Comparison of ENCODE assay signal across 27 cellular contexts in the genomic region with DNA sequence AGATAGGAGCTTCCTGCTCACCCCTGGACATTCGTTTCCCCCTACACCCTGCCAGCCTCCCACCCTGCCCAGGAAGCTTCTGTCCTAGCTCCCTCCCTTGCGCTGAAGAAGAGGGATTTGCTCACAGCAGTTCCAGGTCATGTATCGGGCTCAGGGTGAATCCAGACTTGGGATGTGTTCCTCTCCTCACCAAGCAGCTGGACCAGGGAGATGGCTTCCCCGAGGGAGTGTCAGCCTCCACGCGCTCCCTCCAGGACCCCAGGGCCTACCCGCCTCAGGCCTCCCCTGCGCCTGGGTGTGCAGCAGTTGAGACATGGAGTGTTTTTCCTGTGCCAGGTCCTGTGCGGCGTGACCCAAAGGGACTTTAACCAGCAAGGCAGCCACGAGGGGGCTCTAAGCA.
DNase-seq lines count a peak whose midpoint lies in the region; ATAC-seq, FAIRE-seq and TF ChIP-seq lines count a peak whose summit lies in the region.
"Had no signal": no experiment of that assay in that cellular context is flagged by ENCODE, and none has a peak within 500 bp of the region (broad histone marks: within the 10 kb centered on the region; RNA-seq: fewer than 3 reads in every experiment).

No MANE protein-coding gene starts in this region.

- H3K27ac ChIP-seq in heart left ventricle, result no peak overlapping the region
- no peak overlapping the region for H3K27ac ChIP-seq in right cardiac atrium (ENCODE audit: low read length)
- H3K27ac ChIP-seq: A549; BLaER1 treated with 17β-estradiol and CSF1 and Interleukin-3, amounts not matched to agents 10 nM and 100 nM had no signal

- WGBS in heart left ventricle, 4 donors, result 81 to 94% (median 84%) methylated on average over 10 to 11 of the region's 11 CpGs
- WGBS in right cardiac atrium, result 84% methylated on average over 11 of the region's 11 CpGs

- intact Hi-C loops in cardiac septum (cut with DNase I) (no loop called here), heart left ventricle (cut with DNase I) (no loop called here), right cardiac atrium (cut with DNase I) (no loop called here)

- ATAC-seq in heart left ventricle (no peak), right cardiac atrium (no peak)
- ATAC-seq: A549 had no signal

- H3K4me3 ChIP-seq in heart left ventricle (no peak overlapping the region), right cardiac atrium (ENCODE audit: low read length) (no peak overlapping the region)
- H3K4me3 ChIP-seq: A549; BLaER1 treated with 17β-estradiol and CSF1 and Interleukin-3, amounts not matched to agents 10 nM and 100 nM; HAP-1 had no signal

- H3K36me3 ChIP-seq in heart left ventricle, result no peaks in the 10 kb centered on the region
- H3K36me3 ChIP-seq: BE2C; BLaER1 treated with 17β-estradiol and CSF1 and Interleukin-3, amounts not matched to agents 10 nM and 100 nM; HAP-1 had no signal

- peak; percentile 29 for DNase-seq in cardiac septum (ENCODE audit: low spot score)
- DNase-seq in heart left ventricle, result no peak
- peak; percentile 75 for DNase-seq in mesenteric fat pad (ENCODE audit: low spot score)
- no peak for DNase-seq in progenitor cell of endocrine pancreas (ENCODE audit: low spot score, unreplicated experiment)
- no peak for DNase-seq in cortex of kidney (lab: John Stamatoyannopoulos, UW)
- no peak for DNase-seq in right cardiac atrium
- no peak for DNase-seq in HTR-8/SVneo (ENCODE audit: insufficient read length, low spot score)
- DNase-seq: 8988T; ACHN; AML-193; BE2C; CD4-positive, alpha-beta T cell; CD8-positive, alpha-beta memory T cell; DMS 273 treated with DMSO at 0.1 percent for 48 hours; DMS79; EL; GF-D8; GOT3; HFFc6 had no signal

- peaks cover 0 to 19% (median 8%) of the 10 kb centered on the region in 12 donors for H3K9me3 ChIP-seq in heart left ventricle
- no peaks in the 10 kb centered on the region for H3K9me3 ChIP-seq in right cardiac atrium (ENCODE audit: control insufficient read depth, low read length)
- H3K9me3 ChIP-seq: BE2C, HAP-1 had no signal

- H3K9me3 Mint-ChIP-seq in progenitor cell of endocrine pancreas (ENCODE audit: low read depth), result peaks cover 4% of the 10 kb centered on the region

- TF ChIP-seq POLR2A in heart left ventricle (IDR thresholded peaks at IDR 0.05), result no peak

- H3K27me3 Mint-ChIP-seq in progenitor cell of endocrine pancreas, result no peaks in the 10 kb centered on the region
- H3K27me3 Mint-ChIP-seq: CD4-positive, alpha-beta T cell had no signal

- H3K27me3 ChIP-seq in heart left ventricle (no peaks in the 10 kb centered on the region), right cardiac atrium (ENCODE audit: control insufficient read depth, insufficient read depth) (no peaks in the 10 kb centered on the region)
- H3K27me3 ChIP-seq: BE2C; BLaER1 treated with 17β-estradiol and CSF1 and Interleukin-3, amounts not matched to agents 10 nM and 100 nM had no signal

- H3K27ac Mint-ChIP-seq in progenitor cell of endocrine pancreas, result peak overlapping the region; percentile 56
- H3K27ac Mint-ChIP-seq: CD14-positive monocyte; CD4-positive, alpha-beta T cell; CD8-positive, alpha-beta memory T cell; HFFc6 had no signal

- TF ChIP-seq CTCF in heart left ventricle (IDR thresholded peaks at IDR 0.05) (no peak), progenitor cell of endocrine pancreas (IDR thresholded peaks at IDR 0.05; ENCODE audit: unreplicated experiment) (no peak)

- H3K36me3 Mint-ChIP-seq in progenitor cell of endocrine pancreas (ENCODE audit: insufficient read depth), result peaks cover 27% of the 10 kb centered on the region
- H3K36me3 Mint-ChIP-seq: CD14-positive monocyte had no signal

- no peaks in the 10 kb centered on the region for H3K4me1 ChIP-seq in heart left ventricle
- no peaks in the 10 kb centered on the region for H3K4me1 ChIP-seq in right cardiac atrium (ENCODE audit: control insufficient read depth, insufficient read depth, low read length)
- H3K4me1 ChIP-seq: A549, BE2C, HAP-1 had no signal

- H3K4me1 Mint-ChIP-seq in progenitor cell of endocrine pancreas (ENCODE audit: low read depth), result no peaks in the 10 kb centered on the region
- H3K4me1 Mint-ChIP-seq: CD14-positive monocyte; CD8-positive, alpha-beta memory T cell had no signal

- H3K4me3 Mint-ChIP-seq in progenitor cell of endocrine pancreas (ENCODE audit: low read depth), result no peak overlapping the region
- H3K4me3 Mint-ChIP-seq: CD14-positive monocyte; CD4-positive, alpha-beta T cell; CD8-positive, alpha-beta memory T cell; HFFc6 had no signal

- FAIRE-seq in HTR-8/SVneo (lab: Jason Lieb, UNC), result no peak
- FAIRE-seq: A549, D721Med, GM12891, GM18507, H54 had no signal

Comparison
In these comparisons a context has a peak if more than half of its experiments do, and no peak if none do; other contexts are left out.
1. DNase-seq: peak in cardiac septum (single experiment) and mesenteric fat pad (single experiment); none in heart left ventricle (0 of 5), progenitor cell of endocrine pancreas (single experiment), cortex of kidney (single experiment), right cardiac atrium (0 of 3) and HTR-8/SVneo (single experiment).